Comparison of ENCODE assay signal across 18 cellular contexts in genomic region chr13:112058519-112058873, GRCh38. TPM values are rescaled to one million over a fixed set of nuclear protein-coding genes. Genes with fewer than 3 reads are reported as not detected.
A peak's percentile ranks its signal among the peaks of the same experiment; 100 is the strongest.
DNase-seq lines count a peak whose midpoint lies in the region; ATAC-seq, FAIRE-seq and TF ChIP-seq lines count a peak whose summit lies in the region.
"Had no signal": no experiment of that assay in that cellular context is flagged by ENCODE, and none has a peak within 500 bp of the region (broad histone marks: within the 10 kb centered on the region; RNA-seq: fewer than 3 reads in every experiment).

No MANE protein-coding gene starts in this region.

- no peak overlapping the region for H4K5ac ChIP-seq in H9 (ENCODE audit: insufficient read length, low read depth, low read length)

- no peak overlapping the region for H3K9ac ChIP-seq in H9 (ENCODE audit: extremely low read depth, insufficient read length, low read length)

- no peak overlapping the region for H2AFZ ChIP-seq in H9 (ENCODE audit: low read length)

- H3K36me3 Mint-ChIP-seq in H9 (ENCODE audit: insufficient read depth in 1 of 3, low read depth in 3 of 3) (peaks cover 0 to 2% (median 0%) of the 10 kb centered on the region in 3 experiments; a peak in 2 of 7 replicates), WTC11 (no peaks in the 10 kb centered on the region)
- peaks cover 3 to 12% of the 10 kb centered on the region in 2 donors for H3K36me3 Mint-ChIP-seq in stimulated activated naive B cell treated with anti-CD40 and anti-IgM and Interleukin-4, amounts not matched to agents 10 μg/mL and 1 μg/mL and 100 μg/mL, for 72 hours

- no CpG with 5 or more reads among the region's 11 CpGs for WGBS in H9 (ENCODE audit: extremely low coverage, insufficient read length, low lambda C conversion rate)

- H3T11ph ChIP-seq in H9 (ENCODE audit: low read length), result no peak overlapping the region

- peaks cover 94% of the 10 kb centered on the region for H3K27me3 ChIP-seq in H9 (ENCODE audit: insufficient read depth, low read length)

- DNase-seq in NCI-H510A treated with DMSO at 0.1 percent for 48 hours (lab: John Stamatoyannopoulos, UW) (peak; percentile 45), NCI-H510A (lab: John Stamatoyannopoulos, UW) (no peak), H9 (no peak), WTC11 (ENCODE audit: low spot score) (peak; percentile 31), NCI-H146 (lab: John Stamatoyannopoulos, UW) (no peak), HTR-8/SVneo (ENCODE audit: insufficient read length, low spot score) (no peak)
- DNase-seq in stimulated activated naive B cell treated with anti-CD40 and anti-IgM and Interleukin-4, amounts not matched to agents 10 μg/mL and 1 μg/mL and 100 μg/mL, for 72 hours, result no peak
- DNase-seq in stimulated activated CD4-positive, alpha-beta T cell treated with anti-CD3 and anti-CD28 coated beads, Interleukin-4, amount 100 ng/mL, for 4 hours, result no peak
- DNase-seq: DND-41, GDM1, HFFc6, NCI-H1930, NCI-H446, SIG-M5 had no signal

- peak overlapping the region in 1 of 3 experiments; percentile 35; a peak in 1 of 7 replicates for H3K27ac Mint-ChIP-seq in H9
- H3K27ac Mint-ChIP-seq in WTC11, result no peak overlapping the region
- H3K27ac Mint-ChIP-seq in stimulated activated naive B cell treated with anti-CD40 and anti-IgM and Interleukin-4, amounts not matched to agents 10 μg/mL and 1 μg/mL and 100 μg/mL, for 72 hours, result peak overlapping the region; percentile 88
- H3K27ac Mint-ChIP-seq: HFFc6 had no signal

- H3K9me3 Mint-ChIP-seq in H9 (peaks cover 4% of the 10 kb centered on the region in 2 experiments; a peak in 3 of 5 replicates), WTC11 (no peaks in the 10 kb centered on the region)
- H3K9me3 Mint-ChIP-seq in stimulated activated naive B cell treated with anti-CD40 and anti-IgM and Interleukin-4, amounts not matched to agents 10 μg/mL and 1 μg/mL and 100 μg/mL, for 72 hours, result peaks cover 0 to 1% of the 10 kb centered on the region in 2 donors

- CTCF ChIA-PET in WTC11 (lab: Charles Lee), result interaction anchor here (0.7 to 1.5 kb wide), 3 partner anchors 47 to 584 kb away, joined by 3 to 15 read pairs (median 5); no protein-coding TSS in a partner anchor

- H2BK15ac ChIP-seq in H9 (ENCODE audit: low read depth, low read length), result no peak overlapping the region

- H3K4me3 Mint-ChIP-seq in H9 (peak overlapping the region in 1 of 2 experiments; percentile 80; a peak in 1 of 5 replicates), WTC11 (peak overlapping the region; percentile 68)
- H3K4me3 Mint-ChIP-seq in stimulated activated naive B cell treated with anti-CD40 and anti-IgM and Interleukin-4, amounts not matched to agents 10 μg/mL and 1 μg/mL and 100 μg/mL, for 72 hours, result peak overlapping the region in 1 of 2 donors; percentile 10
- H3K4me3 Mint-ChIP-seq: HFFc6 had no signal

- no peak overlapping the region for H2BK120ac ChIP-seq in H9 (ENCODE audit: low read depth, low read length, poor library complexity, severe bottlenecking)

- H3K4me2 ChIP-seq in H9 (ENCODE audit: insufficient read depth, insufficient read length, low read length), result peak overlapping the region; percentile 5

- H3K4me1 ChIP-seq in H9 (ENCODE audit: insufficient read depth, low read length), result no peaks in the 10 kb centered on the region

- no peak overlapping the region for H3K27ac ChIP-seq in H9 (ENCODE audit: insufficient read length, low read depth, low read length)
- H3K27ac ChIP-seq: HL-60 had no signal

- H2BK12ac ChIP-seq in H9 (ENCODE audit: insufficient read length, low read depth, low read length), result no peak overlapping the region

- no peak for TF ChIP-seq CTCF in H9 (conservative IDR thresholded peaks at IDR 0.05)
- TF ChIP-seq CTCF in WTC11 (IDR thresholded peaks at IDR 0.05), result no peak

- H3K79me1 ChIP-seq in H9 (ENCODE audit: insufficient read depth, low read depth, low read length, poor library complexity, severe bottlenecking), result no peaks in the 10 kb centered on the region

- no peak overlapping the region for H2AK5ac ChIP-seq in H9 (ENCODE audit: insufficient read length, low read length)

- no peak overlapping the region for H3K23ac ChIP-seq in H9 (ENCODE audit: insufficient read length, low read depth, low read length)

- POLR2A ChIA-PET in WTC11 (lab: Charles Lee), result no interaction called here

- peaks cover 15 to 57% of the 10 kb centered on the region in 2 experiments for H3K4me1 Mint-ChIP-seq in H9
- H3K4me1 Mint-ChIP-seq in WTC11, result peaks cover 58% of the 10 kb centered on the region
- H3K4me1 Mint-ChIP-seq in stimulated activated naive B cell treated with anti-CD40 and anti-IgM and Interleukin-4, amounts not matched to agents 10 μg/mL and 1 μg/mL and 100 μg/mL, for 72 hours, result peaks cover 10 to 16% of the 10 kb centered on the region in 2 donors

- no peaks in the 10 kb centered on the region for H3K9me3 ChIP-seq in H9 (ENCODE audit: control insufficient read depth, low read depth, low read length)

- no peak overlapping the region for H4K8ac ChIP-seq in H9 (replicated peaks; ENCODE audit: insufficient read length, low read depth, low read length)

- no peak overlapping the region for H3K56ac ChIP-seq in H9 (ENCODE audit: insufficient read length, low read depth, low read length)

- no peak overlapping the region for H2BK5ac ChIP-seq in H9 (ENCODE audit: insufficient read length, low read length)

- no peak overlapping the region for H4K91ac ChIP-seq in H9 (ENCODE audit: insufficient read length, low read depth, low read length)

- no peak overlapping the region for H3K4ac ChIP-seq in H9 (ENCODE audit: low read depth, low read length)

- no peak overlapping the region for H3K14ac ChIP-seq in H9 (ENCODE audit: insufficient read depth, low read length)

- no peak for FAIRE-seq in HTR-8/SVneo (lab: Jason Lieb, UNC)
- FAIRE-seq: A204.1 had no signal

- ATAC-seq in WTC11, result no peak; the same call in 1 of the 2 replicates
- ATAC-seq in stimulated activated naive B cell treated with anti-CD40 and anti-IgM and Interleukin-4, amounts not matched to agents 10 μg/mL and 1 μg/mL and 100 μg/mL, for 72 hours (replicated peaks), result no peak

- no peaks in the 10 kb centered on the region for H3K79me2 ChIP-seq in H9 (ENCODE audit: insufficient read depth, low read length)

- peaks cover 100% of the 10 kb centered on the region for H3K27me3 Mint-ChIP-seq in H9 (ENCODE audit: low read depth)
- peaks cover 99% of the 10 kb centered on the region for H3K27me3 Mint-ChIP-seq in WTC11 (ENCODE audit: low read depth)
- peaks cover 69 to 83% of the 10 kb centered on the region in 2 donors for H3K27me3 Mint-ChIP-seq in stimulated activated naive B cell treated with anti-CD40 and anti-IgM and Interleukin-4, amounts not matched to agents 10 μg/mL and 1 μg/mL and 100 μg/mL, for 72 hours

- H3K18ac ChIP-seq in H9 (ENCODE audit: insufficient read length, low read depth, low read length), result no peak overlapping the region

- peaks cover 11% of the 10 kb centered on the region for H3K23me2 ChIP-seq in H9 (ENCODE audit: insufficient read length, low read depth, low read length, poor library complexity, severe bottlenecking)

- no peak overlapping the region for H2BK20ac ChIP-seq in H9 (ENCODE audit: low read depth, low read length, poor library complexity, severe bottlenecking)

- H4K20me1 ChIP-seq in H9 (ENCODE audit: control insufficient read depth, insufficient read depth, insufficient read length), result no peaks in the 10 kb centered on the region

TF ChIP-seq in WTC11, 78 proteins besides CTCF, POLR2A, EP300 and RAD21:
- no peak for TF ChIP-seq CBFB (CRISPR knock-in tag; IDR thresholded peaks at IDR 0.05; ENCODE audit: low read depth)
- TF ChIP-seq, protein P1, sequence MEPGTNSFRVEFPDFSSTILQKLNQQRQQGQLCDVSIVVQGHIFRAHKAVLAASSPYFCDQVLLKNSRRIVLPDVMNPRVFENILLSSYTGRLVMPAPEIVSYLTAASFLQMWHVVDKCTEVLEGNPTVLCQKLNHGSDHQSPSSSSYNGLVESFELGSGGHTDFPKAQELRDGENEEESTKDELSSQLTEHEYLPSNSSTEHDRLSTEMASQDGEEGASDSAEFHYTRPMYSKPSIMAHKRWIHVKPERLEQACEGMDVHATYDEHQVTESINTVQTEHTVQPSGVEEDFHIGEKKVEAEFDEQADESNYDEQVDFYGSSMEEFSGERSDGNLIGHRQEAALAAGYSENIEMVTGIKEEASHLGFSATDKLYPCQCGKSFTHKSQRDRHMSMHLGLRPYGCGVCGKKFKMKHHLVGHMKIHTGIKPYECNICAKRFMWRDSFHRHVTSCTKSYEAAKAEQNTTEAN (CRISPR knock-in tag; IDR thresholded peaks at IDR 0.05), result 0 out of 2 replicates have a peak, but pooled peaks have one; percentile 29

RNA-seq across cellular contexts. Expression of gene SOX1, which starts 8.5 kb away (rescaled TPM):
- total RNA-seq in H9 (2021) (0.09 and 0.17 TPM in 2 replicates), WTC11 (2021) (0.15 to 0.25 TPM (median 0.18 TPM) in 3 replicates)
- total RNA-seq: HFFc6, OCI-LY7, RPMI7951 had no signal

Comparison
In these comparisons a context has a peak if more than half of its experiments do, and no peak if none do; other contexts are left out.
1. DNase-seq: peak in NCI-H510A treated with DMSO at 0.1 percent for 48 hours (single experiment) and WTC11 (single experiment); none in NCI-H510A (single experiment), H9 (single experiment), stimulated activated naive B cell treated with anti-CD40 and anti-IgM and Interleukin-4, amounts not matched to agents 10 μg/mL and 1 μg/mL and 100 μg/mL, for 72 hours (single experiment), NCI-H146 (single experiment), HTR-8/SVneo (single experiment) and stimulated activated CD4-positive, alpha-beta T cell treated with anti-CD3 and anti-CD28 coated beads, Interleukin-4, amount 100 ng/mL, for 4 hours (0 of 2).